Comparison of ENCODE assay signal across 24 cellular contexts in the genomic region with DNA sequence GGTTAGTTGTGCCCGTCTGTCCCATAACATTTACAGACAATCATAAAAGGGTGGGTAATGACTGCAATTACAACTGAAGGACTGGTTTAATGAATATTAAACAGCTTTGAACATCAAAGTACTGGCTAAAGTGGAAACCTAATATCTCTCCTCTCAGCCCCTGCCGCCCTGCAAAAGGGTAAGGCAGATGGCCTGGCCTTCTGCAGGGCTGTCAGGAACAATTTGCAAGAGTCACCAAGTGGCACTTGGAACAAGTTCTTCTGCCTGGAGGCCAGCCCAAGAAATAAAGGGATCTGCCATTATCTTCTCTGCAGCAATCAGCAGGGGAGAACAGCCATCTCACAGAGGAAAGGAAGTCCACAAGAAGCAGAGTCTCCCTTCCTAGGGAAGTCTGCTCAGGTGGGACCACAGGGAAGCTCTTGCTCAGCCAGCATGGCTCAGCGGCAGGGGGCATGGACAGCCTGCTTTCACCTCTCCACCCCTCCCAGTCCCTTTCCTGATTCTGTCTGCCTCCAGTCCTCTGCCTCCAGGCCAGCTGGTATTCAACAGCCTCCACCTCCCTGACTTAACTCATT.
A peak's percentile ranks its signal among the peaks of the same experiment; 100 is the strongest.
DNase-seq lines count a peak whose midpoint lies in the region; TF ChIP-seq lines count a peak whose summit lies in the region.
"Had no signal": no experiment of that assay in that cellular context is flagged by ENCODE, and none has a peak within 500 bp of the region (broad histone marks: within the 10 kb centered on the region; RNA-seq: fewer than 3 reads in every experiment).

No MANE protein-coding gene starts in this region.

- H3K4me3 Mint-ChIP-seq in glutamatergic neuron (ENCODE audit: unreplicated experiment) = peak overlapping the region; percentile 25
- H3K4me3 Mint-ChIP-seq: activated CD4-positive, alpha-beta T cell treated with anti-CD3 and anti-CD28 coated beads for 36 hours; activated naive CD4-positive, alpha-beta T cell treated with anti-CD3 and anti-CD28 coated beads for 36 hours; activated T-cell treated with anti-CD3 and anti-CD28 coated beads, Interleukin-2, amount 50 U/mL, for 72 hours; CD4-positive, CD25-positive, alpha-beta regulatory T cell; dendritic cell treated with granulocyte-macrophage colony-stimulating factor and Interleukin-4, amounts not matched to agents 40 ng/mL and 50 ng/mL, for 4 days; naive B cell; stimulated activated naive CD8-positive, alpha-beta T cell treated with anti-CD3 and anti-CD28 coated beads, Interleukin-15, amount 100 ng/mL, for 72 hours had no signal

- H3K4me1 ChIP-seq in HEK293 (ENCODE audit: control insufficient read depth, insufficient read depth, low read length) = no peaks in the 10 kb centered on the region
- H3K4me1 ChIP-seq: parathyroid adenoma, right lobe of liver had no signal

- H3K9me3 ChIP-seq in HEK293 (ENCODE audit: control insufficient read depth, insufficient read depth, low read depth, low read length) = no peaks in the 10 kb centered on the region
- H3K9me3 ChIP-seq: right lobe of liver, tibial artery had no signal

- POLR2A ChIA-PET in HEK293 (lab: Yijun Ruan, JAX) = no interaction called here
- POLR2A ChIA-PET in HEK293T (lab: Yijun Ruan, JAX) = no interaction called here

- DNase-seq in NCI-H187 treated with DMSO at 0.1 percent for 48 hours (lab: John Stamatoyannopoulos, UW) = peak; percentile 65
- DNase-seq in NCI-H524 (lab: John Stamatoyannopoulos, UW) = peak; percentile 94 to 98
- DNase-seq in glutamatergic neuron = no peak
- no peak for DNase-seq in Kasumi-1 (lab: John Stamatoyannopoulos, UW)
- no peak for DNase-seq in T-helper 2 cell
- DNase-seq in HEK293T (ENCODE audit: extremely low spot score) = no peak
- no peak for DNase-seq in HUDEP-2 (lab: John Stamatoyannopoulos, UW; ENCODE audit: unreplicated experiment in 76 of 76)
- DNase-seq: activated CD4-positive, alpha-beta T cell treated with anti-CD3 and anti-CD28 coated beads for 36 hours; activated naive CD4-positive, alpha-beta T cell treated with anti-CD3 and anti-CD28 coated beads for 36 hours; activated T-cell treated with anti-CD3 and anti-CD28 coated beads, Interleukin-2, amount 50 U/mL, for 72 hours; CD4-positive, CD25-positive, alpha-beta regulatory T cell; DND-41; left cardiac atrium; mesenchymal stem cell; MV-4-11; naive B cell; NCI-H526; right lobe of liver; SHP77; stimulated activated naive CD8-positive, alpha-beta T cell treated with anti-CD3 and anti-CD28 coated beads, Interleukin-15, amount 100 ng/mL, for 72 hours; tibial artery had no signal

- H3K9me3 Mint-ChIP-seq in glutamatergic neuron (ENCODE audit: unreplicated experiment) = no peaks in the 10 kb centered on the region
- H3K9me3 Mint-ChIP-seq: activated naive CD4-positive, alpha-beta T cell treated with anti-CD3 and anti-CD28 coated beads for 36 hours; activated T-cell treated with anti-CD3 and anti-CD28 coated beads, Interleukin-2, amount 50 U/mL, for 72 hours; dendritic cell treated with granulocyte-macrophage colony-stimulating factor and Interleukin-4, amounts not matched to agents 40 ng/mL and 50 ng/mL, for 4 days; naive B cell; stimulated activated naive CD8-positive, alpha-beta T cell treated with anti-CD3 and anti-CD28 coated beads, Interleukin-15, amount 100 ng/mL, for 72 hours had no signal

- TF ChIP-seq CTCF in HEK293 (tag by site-specific recombination; IDR thresholded peaks at IDR 0.05) = no peak
- no peak for TF ChIP-seq CTCF in glutamatergic neuron (IDR thresholded peaks at IDR 0.05; ENCODE audit: partially characterized antibody, unreplicated experiment)

- no peak overlapping the region for H3K27ac Mint-ChIP-seq in glutamatergic neuron (ENCODE audit: unreplicated experiment)
- H3K27ac Mint-ChIP-seq: activated CD4-positive, alpha-beta T cell treated with anti-CD3 and anti-CD28 coated beads for 36 hours; activated naive CD4-positive, alpha-beta T cell treated with anti-CD3 and anti-CD28 coated beads for 36 hours; activated T-cell treated with anti-CD3 and anti-CD28 coated beads, Interleukin-2, amount 50 U/mL, for 72 hours; CD4-positive, CD25-positive, alpha-beta regulatory T cell; dendritic cell treated with granulocyte-macrophage colony-stimulating factor and Interleukin-4, amounts not matched to agents 40 ng/mL and 50 ng/mL, for 4 days; naive B cell; stimulated activated naive CD8-positive, alpha-beta T cell treated with anti-CD3 and anti-CD28 coated beads, Interleukin-15, amount 100 ng/mL, for 72 hours had no signal

- no peak overlapping the region for H3K4me3 ChIP-seq in HEK293 (ENCODE audit: low read depth, low read length)
- H3K4me3 ChIP-seq: right lobe of liver, tibial artery had no signal

- H3K36me3 Mint-ChIP-seq in glutamatergic neuron (ENCODE audit: unreplicated experiment) = no peaks in the 10 kb centered on the region
- H3K36me3 Mint-ChIP-seq: CD4-positive, CD25-positive, alpha-beta regulatory T cell; naive B cell had no signal

- no peak overlapping the region for H3K27ac ChIP-seq in HEK293 (ENCODE audit: extremely low read depth, low read depth, low read length)
- H3K27ac ChIP-seq: parathyroid adenoma, right lobe of liver, tibial artery had no signal

- H3K4me1 Mint-ChIP-seq in glutamatergic neuron (ENCODE audit: low read depth, unreplicated experiment) = peaks cover 15% of the 10 kb centered on the region
- H3K4me1 Mint-ChIP-seq: activated CD4-positive, alpha-beta T cell treated with anti-CD3 and anti-CD28 coated beads for 36 hours; CD4-positive, CD25-positive, alpha-beta regulatory T cell; naive B cell; stimulated activated naive CD8-positive, alpha-beta T cell treated with anti-CD3 and anti-CD28 coated beads, Interleukin-15, amount 100 ng/mL, for 72 hours had no signal

- CTCF ChIA-PET in HEK293 (lab: Yijun Ruan, JAX) = interaction anchor here (0.6 kb wide), 1 partner anchor 143 kb away, joined by 3 read pairs; no protein-coding TSS in a partner anchor
- CTCF ChIA-PET in HEK293T (lab: Yijun Ruan, JAX) = no interaction called here

- no peaks in the 10 kb centered on the region for H3K36me3 ChIP-seq in HEK293 (ENCODE audit: control insufficient read depth in 2 of 2, insufficient read depth in 1 of 2, low read length in 2 of 2)
- H3K36me3 ChIP-seq: right lobe of liver, tibial artery had no signal

- peaks cover 2% of the 10 kb centered on the region for H3K27me3 Mint-ChIP-seq in glutamatergic neuron (ENCODE audit: unreplicated experiment)
- H3K27me3 Mint-ChIP-seq: activated CD4-positive, alpha-beta T cell treated with anti-CD3 and anti-CD28 coated beads for 36 hours; stimulated activated naive CD8-positive, alpha-beta T cell treated with anti-CD3 and anti-CD28 coated beads, Interleukin-15, amount 100 ng/mL, for 72 hours had no signal

TF ChIP-seq in HEK293, 187 proteins besides CTCF, POLR2A, EP300 and RAD21:
- TF ChIP-seq ZNF692 (tag by site-specific recombination; IDR thresholded peaks at IDR 0.05) = no peak
- TF ChIP-seq ZNF561 (tag by site-specific recombination; IDR thresholded peaks at IDR 0.05; ENCODE audit: borderline replicate concordance) = no peak
- TF ChIP-seq ZIC2 (tag by site-specific recombination; IDR thresholded peaks at IDR 0.05) = peak; percentile 94

TF ChIP-seq in HEK293T, 16 proteins besides CTCF, POLR2A, EP300 and RAD21:
- TF ChIP-seq ARNT (IDR thresholded peaks at IDR 0.05) (no peak), ZNF384 (IDR thresholded peaks at IDR 0.05) (no peak), FOXK2 (IDR thresholded peaks at IDR 0.05) (no peak), HDGF (IDR thresholded peaks at IDR 0.05; ENCODE audit: borderline replicate concordance) (no peak)

Comparison
In these comparisons a context has a peak if more than half of its experiments do, and no peak if none do; other contexts are left out.
1. DNase-seq: peak in NCI-H187 treated with DMSO at 0.1 percent for 48 hours (single experiment) and NCI-H524 (2 of 2); none in glutamatergic neuron (single experiment), Kasumi-1 (0 of 2), T-helper 2 cell (0 of 5), HEK293T (single experiment) and HUDEP-2 (0 of 76).